Comparison of ENCODE assay signal across 29 cellular contexts in the genomic region with DNA sequence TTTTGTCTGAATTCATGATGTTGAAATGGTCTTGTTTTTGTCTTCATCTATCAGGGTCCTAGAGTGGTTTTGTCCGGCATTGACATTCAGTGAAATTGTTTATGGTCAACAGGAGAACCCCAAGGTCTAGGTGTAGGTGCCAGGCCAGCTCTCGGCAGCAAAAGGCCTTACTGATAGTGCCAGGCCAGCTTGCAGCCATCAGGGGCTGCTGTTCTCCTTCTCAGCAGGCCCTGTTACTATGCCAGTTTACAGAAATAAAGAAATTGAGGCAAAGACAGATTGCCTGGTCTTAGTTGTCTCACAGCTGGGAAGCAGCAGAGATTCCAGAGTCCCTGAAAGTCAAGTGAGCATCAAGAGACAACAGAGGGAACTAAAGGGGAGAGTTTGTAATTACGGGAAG. TPM values are rescaled to one million over a fixed set of nuclear protein-coding genes. Genes with fewer than 3 reads are reported as not detected.
DNase-seq lines count a peak whose midpoint lies in the region; ATAC-seq and TF ChIP-seq lines count a peak whose summit lies in the region.
"Had no signal": no experiment of that assay in that cellular context is flagged by ENCODE, and none has a peak within 500 bp of the region (broad histone marks: within the 10 kb centered on the region; RNA-seq: fewer than 3 reads in every experiment).

No MANE protein-coding gene starts in this region.

- no peak overlapping the region for H3K4ac ChIP-seq in neuronal stem cell (ENCODE audit: low read length)

- WGBS in neuronal stem cell (ENCODE audit: extremely low coverage in 2 of 2, insufficient read length in 2 of 2, insufficient replicate concordance in 1 of 2), 2 donors = no CpG with 5 or more reads among the region's 3 CpGs
- 89% methylated on average over 3 of the region's 3 CpGs for WGBS in suprapubic skin

- no peak overlapping the region for H2BK5ac ChIP-seq in neuronal stem cell (ENCODE audit: low read length)

- H4K91ac ChIP-seq in neuronal stem cell (ENCODE audit: low read depth, low read length, poor library complexity) = no peak overlapping the region

- TF ChIP-seq CTCF in AG04450 (IDR thresholded peaks at IDR 0.05; ENCODE audit: low read depth, low read length) (peak; percentile 28; the same call in 1 of the 2 replicates), GM10266 (IDR thresholded peaks at IDR 0.05; ENCODE audit: control insufficient read depth, insufficient read depth, low read depth, missing control alignments) (peak; percentile 38), VCaP (conservative IDR thresholded peaks at IDR 0.05) (peak; percentile 21; the same call in 1 of the 2 replicates), fibroblast of villous mesenchyme (IDR thresholded peaks at IDR 0.05; ENCODE audit: insufficient read depth, low read depth, low read length) (peak; percentile 12), suprapubic skin (IDR thresholded peaks at IDR 0.05) (no peak)

- H2AK5ac ChIP-seq in neuronal stem cell (ENCODE audit: low read depth, low read length) = no peak overlapping the region

- H3K79me1 ChIP-seq in neuronal stem cell (ENCODE audit: low read depth, low read length) = no peaks in the 10 kb centered on the region

- H3K27me3 ChIP-seq in AG04450 (ENCODE audit: control insufficient read depth, insufficient read depth, low read length) (no peaks in the 10 kb centered on the region), neuronal stem cell (ENCODE audit: control insufficient read depth in 3 of 3, insufficient read depth in 3 of 3, low read depth in 1 of 3, low read length in 3 of 3) (peaks cover 0 to 18% (median 0%) of the 10 kb centered on the region in 3 experiments), suprapubic skin (no peaks in the 10 kb centered on the region)
- H3K27me3 ChIP-seq: pancreas, right lobe of liver had no signal

- no peak for TF ChIP-seq EP300 in suprapubic skin (IDR thresholded peaks at IDR 0.05)

- H2AFZ ChIP-seq in neuronal stem cell (ENCODE audit: low read length) = no peak overlapping the region

- H3K9me3 ChIP-seq in AG04450 (ENCODE audit: control insufficient read depth, insufficient read depth, low read length) (peaks cover 5% of the 10 kb centered on the region; the same call in 1 of the 2 replicates), neuronal stem cell (replicated peaks in 1 of 2; ENCODE audit: control insufficient read depth in 2 of 2, insufficient read depth in 1 of 2, low read depth in 1 of 2, low read length in 2 of 2) (peaks cover 0 to 4% of the 10 kb centered on the region in 2 donors), suprapubic skin (no peaks in the 10 kb centered on the region)
- H3K9me3 ChIP-seq: pancreas, right lobe of liver had no signal

- H3K27ac ChIP-seq in AG04450 (ENCODE audit: low read depth, low read length) (no peak overlapping the region), VCaP (no peak overlapping the region), neuronal stem cell (replicated peaks; ENCODE audit: low read length) (no peak overlapping the region), suprapubic skin (no peak overlapping the region)
- H3K27ac ChIP-seq: KMS-11, pancreas, right lobe of liver had no signal

- H2BK15ac ChIP-seq in neuronal stem cell (ENCODE audit: low read length) = no peak overlapping the region

- DNase-seq in AG04450 (ENCODE audit: low read depth, low spot score) (no peak), GM10266 (ENCODE audit: extremely low spot score) (no peak), fibroblast of villous mesenchyme (ENCODE audit: low read depth) (no peak), neuronal stem cell (ENCODE audit: low spot score) (no peak), suprapubic skin (ENCODE audit: low spot score in 2 of 2) (no peak)
- DNase-seq: ACHN; activated CD4-positive, alpha-beta T cell treated with anti-CD3 and anti-CD28 coated beads for 36 hours; activated naive CD4-positive, alpha-beta T cell treated with anti-CD3 and anti-CD28 coated beads for 36 hours; activated T-cell treated with anti-CD3 and anti-CD28 coated beads, Interleukin-2, amount 50 U/mL, for 48 hours; CD8-positive, alpha-beta T cell; dermis blood vessel endothelial cell; DMS153; HFFc6; naive thymus-derived CD4-positive, alpha-beta T cell; NCI-H187; NCI-H2227 treated with DMSO at 0.1 percent for 48 hours; pancreas; right lobe of liver; SHP77; stimulated activated CD8-positive, alpha-beta memory T cell treated with anti-CD3 and anti-CD28 coated beads, Interleukin-4, amount 100 ng/mL, for 48 hours; T-helper 1 cell had no signal

- H3K4me1 ChIP-seq in neuronal stem cell (ENCODE audit: control insufficient read depth in 2 of 2, insufficient read depth in 1 of 2, low read depth in 1 of 2, low read length in 2 of 2) = peaks cover 0 to 3% of the 10 kb centered on the region in 2 donors
- H3K4me1 ChIP-seq in suprapubic skin = peaks cover 9% of the 10 kb centered on the region
- H3K4me1 ChIP-seq: pancreas had no signal

- H3K36me3 ChIP-seq in neuronal stem cell (replicated peaks in 1 of 2; ENCODE audit: control insufficient read depth in 2 of 2, insufficient read depth in 2 of 2, low read length in 2 of 2) (no peaks in the 10 kb centered on the region), suprapubic skin (no peaks in the 10 kb centered on the region)
- H3K36me3 ChIP-seq: pancreas, right lobe of liver had no signal

- H3K9ac ChIP-seq in neuronal stem cell (ENCODE audit: low read depth, low read length, poor library complexity) = no peak overlapping the region
- H3K9ac ChIP-seq: KMS-11 had no signal

- no peak overlapping the region for H3K18ac ChIP-seq in neuronal stem cell (ENCODE audit: low read length)

- no peak overlapping the region for H3K23ac ChIP-seq in neuronal stem cell (ENCODE audit: low read depth, low read length, poor library complexity)

- no peak overlapping the region for H2BK120ac ChIP-seq in neuronal stem cell (ENCODE audit: low read depth, low read length)

- no peak overlapping the region for H3K14ac ChIP-seq in neuronal stem cell (ENCODE audit: low read length)

- H3K4me2 ChIP-seq in neuronal stem cell (ENCODE audit: insufficient read depth, low read length, poor library complexity, severe bottlenecking) = no peak overlapping the region
- H3K4me2 ChIP-seq: KMS-11 had no signal

- POLR2A ChIA-PET in AG04450 (lab: Yijun Ruan, JAX) = no interaction called here

- CTCF ChIA-PET in AG04450 (lab: Charles Lee) = no interaction called here

- no peak overlapping the region for H2BK12ac ChIP-seq in neuronal stem cell (ENCODE audit: low read length)

- ATAC-seq in HG03565 (IDR thresholded peaks at IDR 0.05; ENCODE audit: unreplicated experiment) (no peak), GM21825 (IDR thresholded peaks at IDR 0.05; ENCODE audit: unreplicated experiment) (no peak)
- ATAC-seq: activated CD4-positive, alpha-beta T cell treated with anti-CD3 and anti-CD28 coated beads for 36 hours; CD8-positive, alpha-beta T cell; naive thymus-derived CD4-positive, alpha-beta T cell; pancreas; right lobe of liver had no signal

- no peak overlapping the region for H4K8ac ChIP-seq in neuronal stem cell (ENCODE audit: low read depth, low read length)

- TF ChIP-seq POLR2A in suprapubic skin (IDR thresholded peaks at IDR 0.05) = no peak

- no peak overlapping the region for H3K4me3 ChIP-seq in AG04450 (ENCODE audit: low read depth, low read length)
- no peak overlapping the region for H3K4me3 ChIP-seq in fibroblast of villous mesenchyme (ENCODE audit: low read depth, low read length)
- H3K4me3 ChIP-seq in neuronal stem cell (ENCODE audit: low read length in 2 of 2) = no peak overlapping the region
- H3K4me3 ChIP-seq in suprapubic skin = no peak overlapping the region
- H3K4me3 ChIP-seq: pancreas, right lobe of liver had no signal

RNA-seq across cellular contexts. Expression of a gene that starts 12.0 kb away (rescaled TPM):
- not detected in 2 replicates for polyA plus RNA-seq in AG04450 (2011; rRNA removed)
- not detected in 2 replicates for polyA minus RNA-seq in AG04450 (2011; rRNA and poly(A)+ RNA removed)
- total RNA-seq in fibroblast of villous mesenchyme (not detected in 2 replicates), suprapubic skin (not detected)
- polyA plus RNA-seq in neuronal stem cell (2013, experiment 1 of 2) = not detected
- not detected for polyA plus RNA-seq in neuronal stem cell (2013, experiment 2 of 2)
- total RNA-seq: activated CD4-positive, alpha-beta T cell treated with anti-CD3 and anti-CD28 coated beads for 36 hours; activated CD8-positive, alpha-beta memory T cell treated with anti-CD3 and anti-CD28 coated beads for 36 hours; activated naive CD4-positive, alpha-beta T cell treated with anti-CD3 and anti-CD28 coated beads for 36 hours; CD8-positive, alpha-beta T cell; dermis blood vessel endothelial cell; frontal cortex; HFFc6; mesenteric fat pad; naive thymus-derived CD4-positive, alpha-beta T cell; pancreas; right lobe of liver; urinary bladder had no signal
- polyA plus RNA-seq: naive thymus-derived CD4-positive, alpha-beta T cell; pancreas; urinary bladder had no signal

Comparison
In these comparisons a context has a peak if more than half of its experiments do, and no peak if none do; other contexts are left out.
1. CTCF ChIP-seq: peak in AG04450 (single experiment), GM10266 (single experiment), VCaP (single experiment) and fibroblast of villous mesenchyme (single experiment); none in suprapubic skin (0 of 2).